Comparison of ENCODE assay signal across 22 cellular contexts in the genomic region with DNA sequence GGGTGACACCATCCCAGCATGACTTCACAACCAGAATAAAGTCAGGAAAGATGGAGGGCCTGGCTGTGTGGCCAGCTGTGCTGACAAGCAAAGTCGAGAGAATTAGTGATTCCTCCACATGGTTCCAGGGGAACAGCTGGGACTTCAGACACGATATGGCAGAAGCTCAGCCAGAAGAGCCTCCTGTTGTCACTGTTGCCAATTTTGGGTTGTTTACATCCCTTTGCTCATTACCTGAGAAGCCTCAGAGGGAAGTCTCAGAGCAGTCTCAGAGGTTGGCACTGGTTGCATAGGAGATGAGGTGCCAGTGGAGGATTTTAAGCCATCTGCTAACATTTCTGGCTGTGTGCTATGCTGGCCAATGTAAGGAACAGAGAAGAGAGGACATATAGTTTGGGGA. TPM values are rescaled to one million over a fixed set of nuclear protein-coding genes. Genes with fewer than 3 reads are reported as not detected.
DNase-seq lines count a peak whose midpoint lies in the region; ATAC-seq and TF ChIP-seq lines count a peak whose summit lies in the region.
"Had no signal": no experiment of that assay in that cellular context is flagged by ENCODE, and none has a peak within 500 bp of the region (broad histone marks: within the 10 kb centered on the region; RNA-seq: fewer than 3 reads in every experiment).

No MANE protein-coding gene starts in this region.

- H4K5ac ChIP-seq in H9 (ENCODE audit: insufficient read length, low read depth, low read length) = no peak overlapping the region

- no peak overlapping the region for H2BK20ac ChIP-seq in H9 (ENCODE audit: low read depth, low read length, poor library complexity, severe bottlenecking)

- peaks cover 0 to 2% of the 10 kb centered on the region in 2 experiments; a peak in 1 of 5 replicates for H3K9me3 Mint-ChIP-seq in H9
- 0 out of 2 replicates have a peak, but pooled peaks cover 5% of the 10 kb centered on the region for H3K9me3 Mint-ChIP-seq in WTC11

- H3K36me3 Mint-ChIP-seq in H9 (ENCODE audit: insufficient read depth in 1 of 3, low read depth in 3 of 3) (peaks cover 0 to 5% (median 2%) of the 10 kb centered on the region in 3 experiments; a peak in 2 of 7 replicates), WTC11 (no peaks in the 10 kb centered on the region)

- no peak overlapping the region for H2AFZ ChIP-seq in H9 (ENCODE audit: low read length)
- no peak overlapping the region for H2AFZ ChIP-seq in neuronal stem cell (ENCODE audit: low read length)

- POLR2A ChIA-PET in WTC11 (lab: Charles Lee) = no interaction called here

- H3K4me1 Mint-ChIP-seq in H9 = peaks cover 29 to 37% of the 10 kb centered on the region in 2 experiments
- peaks cover 49% of the 10 kb centered on the region for H3K4me1 Mint-ChIP-seq in WTC11

- DNase-seq in H9 (no peak), WTC11 (ENCODE audit: low spot score) (no peak), neuronal stem cell (ENCODE audit: low spot score) (no peak), T-helper 1 cell (no peak), UCSD-AML1 (lab: John Stamatoyannopoulos, UW; ENCODE audit: unreplicated experiment) (no peak)
- DNase-seq: Caco-2; CD4-positive, alpha-beta T cell; GDM1; Kasumi-1; NCI-H1417; NCI-H187 treated with DMSO at 0.1 percent for 48 hours; NCI-H2107; NCI-H345; NCI-H526; OCI-M1; SJCRH30 had no signal

- no peak overlapping the region for H2BK15ac ChIP-seq in H9 (ENCODE audit: low read depth, low read length)
- peak overlapping the region; percentile 37 for H2BK15ac ChIP-seq in neuronal stem cell (ENCODE audit: low read length)

- no peak for TF ChIP-seq CTCF in H9 (conservative IDR thresholded peaks at IDR 0.05)
- TF ChIP-seq CTCF in WTC11 (IDR thresholded peaks at IDR 0.05) = no peak

- no peak for ATAC-seq in WTC11
- no peak for ATAC-seq in HG02970 (IDR thresholded peaks at IDR 0.05; ENCODE audit: low FRiP score, unreplicated experiment)
- ATAC-seq in HG03039 (IDR thresholded peaks at IDR 0.05; ENCODE audit: unreplicated experiment) = no peak

- no peak overlapping the region for H3K4me3 ChIP-seq in neuronal stem cell (ENCODE audit: low read length in 2 of 2)
- H3K4me3 ChIP-seq: BLaER1, SJCRH30 had no signal

- no peak overlapping the region for H2AK5ac ChIP-seq in H9 (ENCODE audit: insufficient read length, low read length)
- no peak overlapping the region for H2AK5ac ChIP-seq in neuronal stem cell (ENCODE audit: low read depth, low read length)

- no peaks in the 10 kb centered on the region for H3K23me2 ChIP-seq in H9 (ENCODE audit: insufficient read length, low read depth, low read length, poor library complexity, severe bottlenecking)

- H2BK5ac ChIP-seq in H9 (ENCODE audit: insufficient read length, low read length) (no peak overlapping the region), neuronal stem cell (ENCODE audit: low read length) (no peak overlapping the region)

- WGBS in H9 (ENCODE audit: extremely low coverage, insufficient read length, low lambda C conversion rate) = no CpG with 5 or more reads among the region's 2 CpGs
- no CpG with 5 or more reads among the region's 2 CpGs for WGBS in neuronal stem cell (ENCODE audit: extremely low coverage in 2 of 2, insufficient read length in 2 of 2, insufficient replicate concordance in 1 of 2), 2 donors

- H3K27ac ChIP-seq in H9 (ENCODE audit: insufficient read length, low read depth, low read length) (no peak overlapping the region), neuronal stem cell (replicated peaks; ENCODE audit: low read length) (no peak overlapping the region)
- H3K27ac ChIP-seq: BLaER1, SJCRH30 had no signal

- H3K23ac ChIP-seq in H9 (ENCODE audit: insufficient read length, low read depth, low read length) (no peak overlapping the region), neuronal stem cell (ENCODE audit: low read depth, low read length, poor library complexity) (no peak overlapping the region)

- H3K4me2 ChIP-seq in H9 (ENCODE audit: insufficient read depth, insufficient read length, low read length) (no peak overlapping the region), neuronal stem cell (ENCODE audit: insufficient read depth, low read length, poor library complexity, severe bottlenecking) (no peak overlapping the region)
- H3K4me2 ChIP-seq: BLaER1 had no signal

- H3K4me1 ChIP-seq in H9 (ENCODE audit: insufficient read depth, low read length) = peaks cover 6% of the 10 kb centered on the region; the same call in 1 of the 2 replicates
- H3K4me1 ChIP-seq in neuronal stem cell (ENCODE audit: control insufficient read depth in 2 of 2, insufficient read depth in 1 of 2, low read depth in 1 of 2, low read length in 2 of 2) = peaks cover 0 to 2% of the 10 kb centered on the region in 2 donors
- H3K4me1 ChIP-seq: BLaER1, Caco-2, SJCRH30 had no signal

- H3K14ac ChIP-seq in H9 (ENCODE audit: insufficient read depth, low read length) = no peak overlapping the region
- no peak overlapping the region for H3K14ac ChIP-seq in neuronal stem cell (ENCODE audit: low read length)

- H4K8ac ChIP-seq in H9 (replicated peaks; ENCODE audit: insufficient read length, low read depth, low read length) (no peak overlapping the region), neuronal stem cell (ENCODE audit: low read depth, low read length) (no peak overlapping the region)

- no peak overlapping the region for H3T11ph ChIP-seq in H9 (ENCODE audit: low read length)

- H3K9me3 ChIP-seq in H9 (ENCODE audit: control insufficient read depth, low read depth, low read length) (no peaks in the 10 kb centered on the region), neuronal stem cell (replicated peaks in 1 of 2; ENCODE audit: control insufficient read depth in 2 of 2, insufficient read depth in 1 of 2, low read depth in 1 of 2, low read length in 2 of 2) (no peaks in the 10 kb centered on the region)
- H3K9me3 ChIP-seq: BLaER1, Caco-2, SJCRH30 had no signal

- H3K79me1 ChIP-seq in H9 (ENCODE audit: insufficient read depth, low read depth, low read length, poor library complexity, severe bottlenecking) (no peaks in the 10 kb centered on the region), neuronal stem cell (ENCODE audit: low read depth, low read length) (no peaks in the 10 kb centered on the region)

- H3K27me3 ChIP-seq in H9 (ENCODE audit: insufficient read depth, low read length) (no peaks in the 10 kb centered on the region), neuronal stem cell (ENCODE audit: control insufficient read depth in 3 of 3, insufficient read depth in 3 of 3, low read depth in 1 of 3, low read length in 3 of 3) (no peaks in the 10 kb centered on the region)
- H3K27me3 ChIP-seq: BLaER1, SJCRH30 had no signal

- H3K9ac ChIP-seq in H9 (ENCODE audit: extremely low read depth, insufficient read length, low read length) = no peak overlapping the region
- H3K9ac ChIP-seq in neuronal stem cell (ENCODE audit: low read depth, low read length, poor library complexity) = no peak overlapping the region
- H3K9ac ChIP-seq: BLaER1 had no signal

- H2BK12ac ChIP-seq in H9 (ENCODE audit: insufficient read length, low read depth, low read length) = peak overlapping the region; percentile 17
- no peak overlapping the region for H2BK12ac ChIP-seq in neuronal stem cell (ENCODE audit: low read length)

- H3K79me2 ChIP-seq in H9 (ENCODE audit: insufficient read depth, low read length) = no peaks in the 10 kb centered on the region

- H4K20me1 ChIP-seq in H9 (ENCODE audit: control insufficient read depth, insufficient read depth, insufficient read length) = no peaks in the 10 kb centered on the region
- H4K20me1 ChIP-seq: BLaER1 had no signal

- H4K91ac ChIP-seq in H9 (ENCODE audit: insufficient read length, low read depth, low read length) = peak overlapping the region; percentile 76
- no peak overlapping the region for H4K91ac ChIP-seq in neuronal stem cell (ENCODE audit: low read depth, low read length, poor library complexity)

- no peak overlapping the region for H2BK120ac ChIP-seq in H9 (ENCODE audit: low read depth, low read length, poor library complexity, severe bottlenecking)
- H2BK120ac ChIP-seq in neuronal stem cell (ENCODE audit: low read depth, low read length) = no peak overlapping the region

- no peak overlapping the region for H3K4ac ChIP-seq in H9 (ENCODE audit: low read depth, low read length)
- H3K4ac ChIP-seq in neuronal stem cell (ENCODE audit: low read length) = no peak overlapping the region

- H3K4me3 Mint-ChIP-seq in H9 (no peak overlapping the region), WTC11 (peak overlapping the region; percentile 1; the same call in 1 of the 2 replicates)
- H3K4me3 Mint-ChIP-seq: CD4-positive, alpha-beta T cell had no signal

- H3K27ac Mint-ChIP-seq in H9 = peak overlapping the region in 2 of 3 experiments; percentile 62 to 86; a peak in 6 of 7 replicates
- H3K27ac Mint-ChIP-seq in WTC11 = no peak overlapping the region; the same call in 1 of the 2 replicates
- H3K27ac Mint-ChIP-seq: CD4-positive, alpha-beta T cell had no signal

- H3K18ac ChIP-seq in H9 (ENCODE audit: insufficient read length, low read depth, low read length) = no peak overlapping the region
- H3K18ac ChIP-seq in neuronal stem cell (ENCODE audit: low read length) = peak overlapping the region; percentile 65

- no peaks in the 10 kb centered on the region for H3K36me3 ChIP-seq in neuronal stem cell (replicated peaks in 1 of 2; ENCODE audit: control insufficient read depth in 2 of 2, insufficient read depth in 2 of 2, low read length in 2 of 2)
- H3K36me3 ChIP-seq: BLaER1, SJCRH30 had no signal

- no peaks in the 10 kb centered on the region for H3K27me3 Mint-ChIP-seq in H9 (ENCODE audit: low read depth)
- H3K27me3 Mint-ChIP-seq in WTC11 (ENCODE audit: low read depth) = no peaks in the 10 kb centered on the region

- CTCF ChIA-PET in WTC11 (lab: Charles Lee) = no interaction called here

- H3K56ac ChIP-seq in H9 (ENCODE audit: insufficient read length, low read depth, low read length) = no peak overlapping the region

TF ChIP-seq in WTC11, 78 proteins besides CTCF, POLR2A, EP300 and RAD21 (continues in another document):
- no peak for TF ChIP-seq GRHL2 (CRISPR knock-in tag; IDR thresholded peaks at IDR 0.05; ENCODE audit: insufficient replicate concordance, severe bottlenecking)
- TF ChIP-seq, protein P1, sequence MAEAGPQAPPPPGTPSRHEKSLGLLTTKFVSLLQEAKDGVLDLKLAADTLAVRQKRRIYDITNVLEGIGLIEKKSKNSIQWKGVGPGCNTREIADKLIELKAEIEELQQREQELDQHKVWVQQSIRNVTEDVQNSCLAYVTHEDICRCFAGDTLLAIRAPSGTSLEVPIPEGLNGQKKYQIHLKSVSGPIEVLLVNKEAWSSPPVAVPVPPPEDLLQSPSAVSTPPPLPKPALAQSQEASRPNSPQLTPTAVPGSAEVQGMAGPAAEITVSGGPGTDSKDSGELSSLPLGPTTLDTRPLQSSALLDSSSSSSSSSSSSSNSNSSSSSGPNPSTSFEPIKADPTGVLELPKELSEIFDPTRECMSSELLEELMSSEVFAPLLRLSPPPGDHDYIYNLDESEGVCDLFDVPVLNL (CRISPR knock-in tag; IDR thresholded peaks at IDR 0.05; ENCODE audit: borderline replicate concordance, low read depth) = no peak

RNA-seq across cellular contexts. Expression of gene LINC00305, which starts 16.0 kb away (rescaled TPM):
- total RNA-seq in H9 (2021) = not detected in 2 replicates
- not detected in 3 replicates for total RNA-seq in WTC11 (2021)
- not detected for polyA plus RNA-seq in neuronal stem cell (2013, experiment 1 of 2)
- polyA plus RNA-seq in neuronal stem cell (2013, experiment 2 of 2) = not detected
- total RNA-seq: Caco-2; CD4-positive, alpha-beta T cell; Daoy; H4; MCF 10A; SJCRH30 had no signal
